Comparison of ENCODE assay signal across 10 cellular contexts in genomic region chr20:571754-572331, GRCh38. TPM values are rescaled to one million over a fixed set of nuclear protein-coding genes. Genes with fewer than 3 reads are reported as not detected.
DNase-seq lines count a peak whose midpoint lies in the region; FAIRE-seq and TF ChIP-seq lines count a peak whose summit lies in the region.
"Had no signal": no experiment of that assay in that cellular context is flagged by ENCODE, and none has a peak within 500 bp of the region (broad histone marks: within the 10 kb centered on the region; RNA-seq: fewer than 3 reads in every experiment).

No MANE protein-coding gene starts in this region.

- peak overlapping the region; percentile 31 for H2AFZ ChIP-seq in neural progenitor cell (replicated peaks)

- H3K79me2 ChIP-seq in neural progenitor cell (ENCODE audit: low read depth), result no peaks in the 10 kb centered on the region

- H3K27ac Mint-ChIP-seq in neural progenitor cell, result no peak overlapping the region

- H4K20me1 ChIP-seq in BLaER1, result no peaks in the 10 kb centered on the region
- H4K20me1 ChIP-seq in neural progenitor cell (ENCODE audit: low read depth), result no peaks in the 10 kb centered on the region

- H3K27me3 ChIP-seq in BLaER1 (no peaks in the 10 kb centered on the region), neural progenitor cell (peaks cover 53% of the 10 kb centered on the region)

- H3K36me3 ChIP-seq in BLaER1 (no peaks in the 10 kb centered on the region), neural progenitor cell (no peaks in the 10 kb centered on the region)

- H3K4me3 ChIP-seq in BLaER1 (no peak overlapping the region), fibroblast of the aortic adventitia (ENCODE audit: low read depth, low read length) (no peak overlapping the region), neural progenitor cell (peak overlapping the region; percentile 0)

- H3K4me2 ChIP-seq in BLaER1, result peak overlapping the region; percentile 44
- peak overlapping the region; percentile 60 for H3K4me2 ChIP-seq in neural progenitor cell

- no peak for FAIRE-seq in GM19239 (lab: Jason Lieb, UNC)

- peaks cover 32% of the 10 kb centered on the region for H3F3A ChIP-seq in neural progenitor cell (ENCODE audit: low read depth)

- H3K9me3 ChIP-seq in BLaER1, result no peaks in the 10 kb centered on the region
- H3K9me3 ChIP-seq in neural progenitor cell (ENCODE audit: low read depth), result no peaks in the 10 kb centered on the region

- no peaks in the 10 kb centered on the region for H3K9me3 Mint-ChIP-seq in neural progenitor cell

- H3K4me1 ChIP-seq in BLaER1 (peaks cover 26% of the 10 kb centered on the region), neural progenitor cell (peaks cover 42% of the 10 kb centered on the region)

- peaks cover 24% of the 10 kb centered on the region for H3K27me3 Mint-ChIP-seq in neural progenitor cell (ENCODE audit: insufficient read depth, low read depth)

- peak overlapping the region; percentile 38 for H3K4me3 Mint-ChIP-seq in neural progenitor cell
- H3K4me3 Mint-ChIP-seq: CD4-positive, CD25-positive, alpha-beta regulatory T cell had no signal

- peak; percentile 87 for DNase-seq in NCI-H82 (lab: John Stamatoyannopoulos, UW)
- peak; percentile 33 for DNase-seq in fibroblast of the aortic adventitia (ENCODE audit: low read depth)
- peak; percentile 65 for DNase-seq in neural progenitor cell (ENCODE audit: low spot score)
- no peak for DNase-seq in midbrain (lab: John Stamatoyannopoulos, UW)
- no peak for DNase-seq in superior temporal gyrus (ENCODE audit: extremely low spot score)
- DNase-seq in germinal center (ENCODE audit: low spot score), result no peak
- no peak for DNase-seq in GM19239 (ENCODE audit: insufficient read length, low spot score)
- DNase-seq: CD4-positive, CD25-positive, alpha-beta regulatory T cell; NCI-H1417 treated with DMSO at 0.1 percent for 48 hours had no signal

- H3K27ac ChIP-seq in BLaER1 (no peak overlapping the region), neural progenitor cell (no peak overlapping the region)

- H3K9ac ChIP-seq in BLaER1, result no peak overlapping the region
- H3K9ac ChIP-seq in neural progenitor cell, result no peak overlapping the region

- peaks cover 19% of the 10 kb centered on the region for H3K4me1 Mint-ChIP-seq in neural progenitor cell
- H3K4me1 Mint-ChIP-seq: CD4-positive, CD25-positive, alpha-beta regulatory T cell had no signal

- H3K36me3 Mint-ChIP-seq in neural progenitor cell, result no peaks in the 10 kb centered on the region
- H3K36me3 Mint-ChIP-seq: CD4-positive, CD25-positive, alpha-beta regulatory T cell had no signal

- TF ChIP-seq CTCF in fibroblast of the aortic adventitia (IDR thresholded peaks at IDR 0.05; ENCODE audit: insufficient read depth, low read length) (no peak), neural progenitor cell (IDR thresholded peaks at IDR 0.05) (no peak)

RNA-seq across cellular contexts. Expression of gene CSNK2A1, which starts 28.3 kb away (rescaled TPM):
- total RNA-seq in fibroblast of the aortic adventitia (ENCODE audit: low replicate concordance) (84.6 and 147 TPM in 2 replicates), neural progenitor cell (ENCODE audit: low replicate concordance) (310 and 599 TPM in 2 replicates)

RNA-seq across cellular contexts. Expression of gene TCF15, which starts 38.3 kb away (rescaled TPM):
- total RNA-seq in fibroblast of the aortic adventitia (ENCODE audit: low replicate concordance) (not detected in 2 replicates), neural progenitor cell (ENCODE audit: low replicate concordance) (0.07 and 1.4 TPM in 2 replicates)
- total RNA-seq: CD4-positive, CD25-positive, alpha-beta regulatory T cell had no signal

Comparison
In these comparisons a context has a peak if more than half of its experiments do, and no peak if none do; other contexts are left out.
1. DNase-seq: peak in NCI-H82 (single experiment), fibroblast of the aortic adventitia (single experiment) and neural progenitor cell (single experiment); none in midbrain (single experiment), superior temporal gyrus (single experiment), germinal center (single experiment) and GM19239 (single experiment).